In the genomic region with DNA sequence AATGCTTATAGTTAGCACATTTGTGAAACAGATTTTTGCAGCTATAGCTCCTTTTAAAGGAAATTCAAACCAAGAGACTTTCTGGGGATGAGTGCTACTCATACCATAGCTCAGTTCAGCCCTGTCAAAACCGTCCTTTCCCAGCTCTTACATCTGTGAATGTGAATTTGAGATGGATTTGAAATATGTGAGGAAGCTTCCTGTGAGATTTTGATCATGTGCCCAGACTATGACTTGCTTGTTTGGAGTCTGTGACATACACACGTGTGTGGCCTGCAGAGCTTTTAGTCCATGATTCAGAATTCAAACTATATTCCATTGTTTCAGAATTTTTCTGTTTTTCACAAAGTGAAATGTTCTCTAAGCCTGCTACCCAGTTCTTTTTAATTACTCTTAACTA, we compare ENCODE assay signal across 1 cellular context.
TF ChIP-seq lines count a peak whose summit lies in the region.

No MANE protein-coding gene starts in this region.

TF ChIP-seq in HepG2, 621 proteins besides CTCF, POLR2A, EP300 and RAD21:
- TF ChIP-seq, protein P1, sequence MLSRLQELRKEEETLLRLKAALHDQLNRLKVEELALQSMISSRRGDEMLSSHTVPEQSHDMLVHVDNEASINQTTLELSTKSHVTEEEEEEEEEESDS (CRISPR knock-in tag; IDR thresholded peaks at IDR 0.05; ENCODE audit: borderline replicate concordance) = no peak
TF ChIP-seq in HepG2: peak in this region for 0.
